ENCODE assay signal across 8 cellular contexts in genomic region chr1:67532452-67533216, GRCh38.
DNase-seq lines count a peak whose midpoint lies in the region; ATAC-seq, FAIRE-seq and TF ChIP-seq lines count a peak whose summit lies in the region.

No MANE protein-coding gene starts in this region.

- no peaks in the 10 kb centered on the region for H4K20me1 ChIP-seq in K562 (replicated peaks; ENCODE audit: control insufficient read depth, insufficient read depth, low read length)

- H3K36me3 Mint-ChIP-seq in CD4-positive, alpha-beta memory T cell = no peaks in the 10 kb centered on the region
- H3K36me3 Mint-ChIP-seq in activated T-helper 2 cell treated with anti-CD3 and anti-CD28 coated beads, Interferon-gamma antibody, Interleukin-2, Interleukin-4, amounts not matched to agents 10 μg/mL and 5 μg/mL and 100 μg/mL, durations not matched to agents 14 hours and 24 hours and 36 hours (ENCODE audit: low read depth) = no peaks in the 10 kb centered on the region

- H3K79me2 ChIP-seq in K562 (ENCODE audit: control insufficient read depth, insufficient read depth, low read length) = no peaks in the 10 kb centered on the region

- no peak overlapping the region for H3K9ac ChIP-seq in K562 (ENCODE audit: insufficient read depth in 1 of 2, low read depth in 2 of 2, low read length in 2 of 2)

- H3K27me3 ChIP-seq in CD4-positive, alpha-beta memory T cell (ENCODE audit: insufficient read depth, low read length) = no peaks in the 10 kb centered on the region
- H3K27me3 ChIP-seq in K562 (ENCODE audit: control insufficient read depth in 2 of 2, insufficient read depth in 2 of 2, low read length in 2 of 2) (no peaks in the 10 kb centered on the region), spleen (replicated peaks in 1 of 7) (peaks cover 0 to 5% (median 0%) of the 10 kb centered on the region in 7 donors)

- no peak for TF ChIP-seq EP300 in K562 (IDR thresholded peaks at IDR 0.05; ENCODE audit: low read length)

- POLR2A ChIA-PET in CD4-positive, alpha-beta memory T cell (lab: Charles Lee; ENCODE audit: partially characterized antibody) = no interaction called here
- POLR2A ChIA-PET in K562 (lab: Yijun Ruan, JAX) = interaction anchor here (0.6 to 1.4 kb wide), 5 partner anchors 8 to 228 kb away, joined by 3 to 10 read pairs (median 6); partner anchors contain the start of gene GADD45A

- CTCF ChIA-PET in CD4-positive, alpha-beta memory T cell (lab: Charles Lee; ENCODE audit: partially characterized antibody) = interaction anchor here (0.6 to 7.6 kb wide), 11 partner anchors 9 to 237 kb away, joined by 3 to 84 read pairs (median 4); no protein-coding TSS in a partner anchor
- CTCF ChIA-PET in K562 (lab: Yijun Ruan, JAX; ENCODE audit: low intra/inter-chr PET ratio) = interaction anchor here (0.7 to 1.8 kb wide), 8 partner anchors 29 to 580 kb away, joined by 3 to 23 read pairs (median 4); no protein-coding TSS in a partner anchor

- no TSS peak for BruUV-seq in K562 (replicated peaks; lab: Mats Ljungman, UMichigan)

- no peaks in the 10 kb centered on the region for H3K9me1 ChIP-seq in K562 (ENCODE audit: control insufficient read depth, insufficient read depth, low read length)

- H3K4me3 ChIP-seq in CD4-positive, alpha-beta memory T cell (ENCODE audit: low read length in 2 of 2) = no peak overlapping the region
- no peak overlapping the region for H3K4me3 ChIP-seq in K562
- no peak overlapping the region for H3K4me3 ChIP-seq in spleen

- peaks cover 0 to 5% (median 0%) of the 10 kb centered on the region in 8 donors for H3K9me3 Mint-ChIP-seq in CD4-positive, alpha-beta memory T cell
- H3K9me3 Mint-ChIP-seq in activated T-helper 2 cell treated with anti-CD3 and anti-CD28 coated beads, Interferon-gamma antibody, Interleukin-2, Interleukin-4, amounts not matched to agents 10 μg/mL and 5 μg/mL and 100 μg/mL, durations not matched to agents 14 hours and 24 hours and 36 hours = peaks cover 4% of the 10 kb centered on the region

- no peaks in the 10 kb centered on the region for H3K4me1 ChIP-seq in CD4-positive, alpha-beta memory T cell (ENCODE audit: insufficient read depth, low read length)
- H3K4me1 ChIP-seq in K562 (replicated peaks in 1 of 2; ENCODE audit: control insufficient read depth in 2 of 2, insufficient read depth in 2 of 2, low read length in 2 of 2) (peaks cover 0 to 6% of the 10 kb centered on the region in 2 experiments; a peak in 2 of 5 replicates), spleen (peaks cover 0 to 10% (median 0%) of the 10 kb centered on the region in 6 donors)

- peaks cover 0 to 2% (median under 1%) of the 10 kb centered on the region in 4 donors for H3K4me1 Mint-ChIP-seq in CD4-positive, alpha-beta memory T cell
- H3K4me1 Mint-ChIP-seq in activated T-helper 2 cell treated with anti-CD3 and anti-CD28 coated beads, Interferon-gamma antibody, Interleukin-2, Interleukin-4, amounts not matched to agents 10 μg/mL and 5 μg/mL and 100 μg/mL, durations not matched to agents 14 hours and 24 hours and 36 hours (ENCODE audit: low read depth) = peaks cover 9% of the 10 kb centered on the region

- TF ChIP-seq CTCF in K562 (IDR thresholded peaks at IDR 0.05 in 2 of 3, conservative IDR thresholded peaks at IDR 0.05 in 1 of 3; ENCODE audit: insufficient read depth in 2 of 3, low read depth in 1 of 3, low read length in 3 of 3) (peak; percentile 68 to 77 (median 75); a peak in 5 of 6 replicates), spleen (IDR thresholded peaks at IDR 0.05 in 8 of 11, conservative IDR thresholded peaks at IDR 0.05 in 3 of 11) (peak; percentile 44 to 79 (median 70))

- in situ Hi-C loops in K562 (cut with MboI) = loop anchor here (25.0 kb wide), 3 partner anchors 580 to 930 kb away; no protein-coding TSS in a partner anchor

- intact Hi-C loops in CD4-positive, alpha-beta memory T cell (cut with micrococcal nuclease) = loop anchor here (1.0 kb wide), 1 partner anchor 228 kb away; no protein-coding TSS in a partner anchor
- intact Hi-C loops in K562 (cut with micrococcal nuclease) (loop anchor here (5.0 kb wide), 2 partner anchors 320 to 580 kb away; no protein-coding TSS in a partner anchor), spleen (cut with DNase I; ENCODE audit: low total_unique reads) (no loop called here)
- intact Hi-C loops in activated T-helper 2 cell treated with anti-CD3 and anti-CD28 coated beads, Interferon-gamma antibody, Interleukin-2, Interleukin-4, amounts not matched to agents 10 μg/mL and 5 μg/mL and 100 μg/mL, durations not matched to agents 14 hours and 24 hours and 36 hours (cut with micrococcal nuclease) = loop anchor here (1.0 kb wide), 1 partner anchor 228 kb away; no protein-coding TSS in a partner anchor

- peaks cover 3 to 5% of the 10 kb centered on the region in 2 donors for H3K27me3 Mint-ChIP-seq in CD4-positive, alpha-beta memory T cell
- peaks cover 4% of the 10 kb centered on the region for H3K27me3 Mint-ChIP-seq in activated T-helper 2 cell treated with anti-CD3 and anti-CD28 coated beads, Interferon-gamma antibody, Interleukin-2, Interleukin-4, amounts not matched to agents 10 μg/mL and 5 μg/mL and 100 μg/mL, durations not matched to agents 14 hours and 24 hours and 36 hours (ENCODE audit: low read depth)

- H2AFZ ChIP-seq in K562 (ENCODE audit: low read depth, low read length) = peak overlapping the region; percentile 69

- peak; percentile 88 for FAIRE-seq in K562 (lab: Jason Lieb, UNC)

- no peaks in the 10 kb centered on the region for H3K9me3 ChIP-seq in CD4-positive, alpha-beta memory T cell (ENCODE audit: control insufficient read depth in 1 of 2, low read length in 2 of 2)
- H3K9me3 ChIP-seq in K562 (replicated peaks; ENCODE audit: control insufficient read depth, insufficient read depth, low read depth, low read length) (no peaks in the 10 kb centered on the region), spleen (peaks cover 0 to 7% (median 0%) of the 10 kb centered on the region in 8 donors)

- H3K27ac ChIP-seq in CD4-positive, alpha-beta memory T cell (ENCODE audit: low read depth, low read length) = no peak overlapping the region
- H3K27ac ChIP-seq in K562 (ENCODE audit: extremely low read depth, low read depth, low read length) = no peak overlapping the region
- no peak overlapping the region for H3K27ac ChIP-seq in spleen

- DNase-seq in CD4-positive, alpha-beta memory T cell = peak in 4 of 5 donors; percentile 10 to 27 (median 18)
- DNase-seq in NCI-H524 treated with DMSO at 0.1 percent for 48 hours (lab: John Stamatoyannopoulos, UW) (peak; percentile 53), K562 (ENCODE audit: extremely low read depth in 1 of 4, low spot score in 3 of 4) (peak; percentile 59 to 84 (median 65)), iPS-NIHi11 (ENCODE audit: low spot score) (peak; percentile 78), spleen (no peak)
- DNase-seq in activated T-helper 2 cell treated with anti-CD3 and anti-CD28 coated beads, Interferon-gamma antibody, Interleukin-2, Interleukin-4, amounts not matched to agents 10 μg/mL and 5 μg/mL and 100 μg/mL, durations not matched to agents 14 hours and 24 hours and 36 hours (ENCODE audit: low spot score) = no peak

- no peak overlapping the region for H3K4me3 Mint-ChIP-seq in CD4-positive, alpha-beta memory T cell
- H3K4me3 Mint-ChIP-seq in activated T-helper 2 cell treated with anti-CD3 and anti-CD28 coated beads, Interferon-gamma antibody, Interleukin-2, Interleukin-4, amounts not matched to agents 10 μg/mL and 5 μg/mL and 100 μg/mL, durations not matched to agents 14 hours and 24 hours and 36 hours (ENCODE audit: low read depth) = no peak overlapping the region

- TF ChIP-seq RAD21 in K562 (CRISPR knock-in tag; conservative IDR thresholded peaks at IDR 0.05 in 1 of 2, IDR thresholded peaks at IDR 0.05 in 1 of 2) = peak; percentile 71 to 89

- ATAC-seq in GM18909 (IDR thresholded peaks at IDR 0.05; ENCODE audit: poor library complexity, unreplicated experiment) (peak; percentile 72), HG03575 (IDR thresholded peaks at IDR 0.05; ENCODE audit: extremely low read depth, insufficient number of reproducible peaks, low FRiP score, unreplicated experiment) (peak; percentile 53), K562 (peak; percentile 85)

- H3K36me3 ChIP-seq in CD4-positive, alpha-beta memory T cell (ENCODE audit: insufficient read depth, low read length) = no peaks in the 10 kb centered on the region
- H3K36me3 ChIP-seq in K562 (ENCODE audit: control insufficient read depth, insufficient read depth, low read length) (no peaks in the 10 kb centered on the region), spleen (no peaks in the 10 kb centered on the region)

- H3K4me2 ChIP-seq in K562 (ENCODE audit: insufficient read depth, low read length) = no peak overlapping the region

- no peak overlapping the region for H3K27ac Mint-ChIP-seq in CD4-positive, alpha-beta memory T cell
- no peak overlapping the region for H3K27ac Mint-ChIP-seq in activated T-helper 2 cell treated with anti-CD3 and anti-CD28 coated beads, Interferon-gamma antibody, Interleukin-2, Interleukin-4, amounts not matched to agents 10 μg/mL and 5 μg/mL and 100 μg/mL, durations not matched to agents 14 hours and 24 hours and 36 hours

- TF ChIP-seq POLR2A in K562 (conservative IDR thresholded peaks at IDR 0.05) (no peak), spleen (IDR thresholded peaks at IDR 0.05) (no peak)

- 48% methylated on average over 7 of the region's 7 CpGs for WGBS in K562 (ENCODE audit: insufficient coverage, low coverage, missing lambda C conversion rate)
- WGBS in spleen, 5 donors = 61 to 81% (median 75%) methylated on average over 7 of the region's 7 CpGs

TF ChIP-seq in K562, 482 proteins besides CTCF, POLR2A, EP300 and RAD21 (continues in another document):
- no peak for TF ChIP-seq DNMT1 (IDR thresholded peaks at IDR 0.05)
- TF ChIP-seq DEAF1 (CRISPR knock-in tag; IDR thresholded peaks at IDR 0.05) = peak; percentile 38; the same call in 1 of the 2 replicates
- no peak for TF ChIP-seq FOXA1 (IDR thresholded peaks at IDR 0.05; ENCODE audit: borderline replicate concordance)
- no peak for TF ChIP-seq IRF2 (CRISPR knock-in tag; IDR thresholded peaks at IDR 0.05)
- peak; percentile 82 for TF ChIP-seq SMC3 (conservative IDR thresholded peaks at IDR 0.05; ENCODE audit: insufficient read depth, low read depth, low read length)

Comparison
In these comparisons a context has a peak if more than half of its experiments do, and no peak if none do; other contexts are left out.
1. DNase-seq: peak in CD4-positive, alpha-beta memory T cell (4 of 5), NCI-H524 treated with DMSO at 0.1 percent for 48 hours (single experiment), K562 (4 of 4) and iPS-NIHi11 (single experiment); none in spleen (single experiment) and activated T-helper 2 cell treated with anti-CD3 and anti-CD28 coated beads, Interferon-gamma antibody, Interleukin-2, Interleukin-4, amounts not matched to agents 10 μg/mL and 5 μg/mL and 100 μg/mL, durations not matched to agents 14 hours and 24 hours and 36 hours (single experiment).
2. Peak in every context shown above with its lines, with median percentiles within 50 percentile points of each other: ATAC-seq.